ENCODE assay signal across 21 cellular contexts in the genomic region with DNA sequence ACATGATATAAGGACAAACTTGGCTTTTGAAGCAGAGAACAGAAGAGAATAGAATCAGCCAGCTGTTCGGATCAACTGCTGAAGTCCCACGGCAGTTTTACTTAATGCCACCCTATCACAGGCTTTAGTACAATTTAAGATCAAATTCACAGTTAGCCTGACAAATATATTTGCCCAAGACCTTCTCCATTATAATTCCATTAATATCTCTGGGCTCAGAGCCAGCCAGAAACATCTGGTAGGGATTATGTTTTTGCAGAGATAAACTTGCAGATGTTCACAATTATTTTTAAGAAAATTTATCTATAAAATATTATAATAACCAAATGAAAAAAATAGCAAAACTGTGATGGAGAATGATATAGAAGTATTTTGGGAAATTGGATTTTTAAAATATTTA.
"Had no signal": no experiment of that assay in that cellular context is flagged by ENCODE, and none has a peak within 500 bp of the region (broad histone marks: within the 10 kb centered on the region; RNA-seq: fewer than 3 reads in every experiment).

No MANE protein-coding gene starts in this region.

- H3K4me1 ChIP-seq: adrenal gland, Peyer's patch had no signal

- H3K4me3 ChIP-seq: adrenal gland, Peyer's patch had no signal

- H3K36me3 ChIP-seq: adrenal gland, Peyer's patch had no signal

- H3K27ac ChIP-seq: adrenal gland, Peyer's patch, VCaP had no signal

- DNase-seq: activated CD4-positive, alpha-beta memory T cell treated with anti-CD3 and anti-CD28 coated beads, Interleukin-2, amount 10 ng/mL, durations not matched to agents 7 days and 5 days; activated CD4-positive, alpha-beta T cell treated with anti-CD3 and anti-CD28 coated beads, Interleukin-2, amount 10 ng/mL, durations not matched to agents 7 days and 5 days; activated CD4-positive, CD25-positive, alpha-beta regulatory T cell; activated gamma-delta T cell treated with Interleukin-2 at 50 U/mL for 16 hours; activated naive CD4-positive, alpha-beta T cell treated with anti-CD3 and anti-CD28 coated beads, Interleukin-2, amount 10 ng/mL, durations not matched to agents 7 days and 5 days; activated naive CD8-positive, alpha-beta T cell treated with anti-CD3 and anti-CD28 coated beads for 36 hours; activated T-cell treated with anti-CD3 and anti-CD28 coated beads, Interleukin-2, amount 50 U/mL, for 72 hours; adrenal gland; anterior cingulate cortex; cerebellar nuclear complex; IMR-90; KG1; NCI-H1048; NCI-H146; NCI-H187 treated with DMSO at 0.1 percent for 48 hours; NCI-H2081 treated with DMSO at 0.1 percent for 48 hours; NCI-H526 treated with DMSO at 0.1 percent for 48 hours; Peyer's patch; SHP77 treated with DMSO at 0.1 percent for 48 hours; T-helper 1 cell had no signal

- ATAC-seq: activated T-cell treated with anti-CD3 and anti-CD28 coated beads, Interleukin-2, amount 50 U/mL, for 72 hours had no signal

- H3K9me3 ChIP-seq: adrenal gland, Peyer's patch had no signal

- H3K27me3 ChIP-seq: adrenal gland, Peyer's patch had no signal
